20 cellular contexts compared by ENCODE assay signal in the genomic region with DNA sequence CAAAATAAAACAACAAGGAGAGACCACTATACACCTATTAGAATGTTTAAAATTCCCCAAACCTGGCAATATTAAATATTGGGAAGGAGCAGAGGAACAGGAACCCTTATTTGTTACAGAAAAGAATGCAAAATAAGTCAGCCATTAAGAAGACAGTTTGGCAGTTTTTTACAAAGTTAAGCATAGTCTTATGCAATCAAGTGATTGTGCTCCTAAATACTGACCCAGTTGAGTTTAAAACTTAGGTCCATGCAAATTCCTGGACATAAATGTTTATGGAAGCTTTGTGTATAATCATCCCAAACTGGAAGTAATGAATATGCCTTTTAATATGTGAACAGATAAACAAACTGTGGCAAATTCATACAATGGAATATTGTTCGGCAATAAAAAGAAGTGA.
"Had no signal": no experiment of that assay in that cellular context is flagged by ENCODE, and none has a peak within 500 bp of the region (broad histone marks: within the 10 kb centered on the region; RNA-seq: fewer than 3 reads in every experiment).

No MANE protein-coding gene starts in this region.

- H3K36me3 ChIP-seq: brain microvascular endothelial cell, left lung, tibial artery had no signal

- FAIRE-seq: frontal cortex had no signal

- H3K27me3 ChIP-seq: brain microvascular endothelial cell, left lung, tibial artery had no signal

- H3K4me1 ChIP-seq: left lung, tibial artery had no signal

- ATAC-seq: activated CD8-positive, alpha-beta T cell treated with anti-CD3 and anti-CD28 coated beads for 36 hours; activated T-helper 17 cell treated with anti-CD3 and anti-CD28 coated beads, Interleukin-2, amount 50 U/mL, for 72 hours; left lung; T-cell had no signal

- DNase-seq: activated CD4-positive, alpha-beta T cell treated with anti-CD3 and anti-CD28 coated beads, Interleukin-2, amount 10 ng/mL, durations not matched to agents 24 days and 14 days; activated CD8-positive, alpha-beta T cell treated with anti-CD3 and anti-CD28 coated beads for 36 hours; activated naive CD4-positive, alpha-beta T cell treated with Interleukin-2 at 50 U/mL for 16 hours; activated naive CD8-positive, alpha-beta T cell treated with anti-CD3 and anti-CD28 coated beads, Interleukin-2, amount 10 ng/mL, durations not matched to agents 7 days and 5 days; activated T-cell treated with anti-CD3 and anti-CD28 coated beads, Interleukin-2, amount 50 U/mL, for 1 hour; anterior cingulate cortex; brain microvascular endothelial cell; cortex of kidney; hypothalamus; left lung; mammary epithelial cell; nephron progenitor cell; nucleus accumbens; posterior cingulate gyrus; stimulated activated CD4-positive, alpha-beta T cell treated with anti-CD3 and anti-CD28 coated beads, Interleukin-2, amount 100 ng/mL, for 24 hours; stimulated activated naive CD4-positive, alpha-beta T cell treated with Interleukin-2 at 50 U/mL for 16 hours; T-cell; tibial artery had no signal

- H3K4me3 ChIP-seq: left lung, tibial artery had no signal

- H3K27ac ChIP-seq: brain microvascular endothelial cell, left lung, tibial artery had no signal

- H3K9me3 ChIP-seq: left lung, tibial artery had no signal
